In genomic region chr10:48466611-48467240, GRCh38 we compare ENCODE assay signal across 17 cellular contexts.
DNase-seq lines count a peak whose midpoint lies in the region; ATAC-seq and TF ChIP-seq lines count a peak whose summit lies in the region.
"Had no signal": no experiment of that assay in that cellular context is flagged by ENCODE, and none has a peak within 500 bp of the region (broad histone marks: within the 10 kb centered on the region; RNA-seq: fewer than 3 reads in every experiment).

No MANE protein-coding gene starts in this region.

- TF ChIP-seq EP300 in tibial nerve (IDR thresholded peaks at IDR 0.05): no peak

- peak; percentile 40 for DNase-seq in D341Med (ENCODE audit: low spot score)
- DNase-seq in endodermal cell: peak; percentile 69
- peak; percentile 11 to 34 for DNase-seq in mesothelial cell of epicardium (ENCODE audit: low spot score in 2 of 2, unreplicated experiment in 2 of 2)
- DNase-seq in C1 segment of cervical spinal cord (lab: John Stamatoyannopoulos, UW): no peak
- no peak for DNase-seq in tibial nerve (ENCODE audit: low spot score in 2 of 2)
- DNase-seq: CD8-positive, alpha-beta memory T cell; foreskin fibroblast; NCI-H1092; NCI-H524; SHP77 treated with DMSO at 0.1 percent for 48 hours; stimulated activated CD4-positive, alpha-beta T cell treated with anti-CD3 and anti-CD28 coated beads, Interleukin-1b, Interleukin-23, amount 100 ng/mL, for 48 hours had no signal

- H3K9me3 Mint-ChIP-seq in endodermal cell (no peaks in the 10 kb centered on the region), mesothelial cell of epicardium (no peaks in the 10 kb centered on the region)
- H3K9me3 Mint-ChIP-seq: CD8-positive, alpha-beta memory T cell; central memory CD8-positive, alpha-beta T cell; stimulated activated naive CD8-positive, alpha-beta T cell treated with anti-CD3 and anti-CD28 coated beads, Interleukin-15, Interleukin-2, amounts not matched to agents 100 ng/mL and 50 ng/mL, for 24 hours had no signal

- no peak for TF ChIP-seq POLR2A in tibial nerve (IDR thresholded peaks at IDR 0.05)

- H3K27me3 ChIP-seq in endodermal cell (ENCODE audit: control insufficient read depth, insufficient read depth, low read length, poor library complexity, severe bottlenecking) (peaks cover 18% of the 10 kb centered on the region), tibial nerve (peaks cover 0 to 20% of the 10 kb centered on the region in 2 donors)
- H3K27me3 ChIP-seq: pancreas had no signal

- H3K9me3 ChIP-seq in KOPT-K1 (ENCODE audit: insufficient read depth, low read length, poor library complexity, severe bottlenecking) (no peaks in the 10 kb centered on the region), endodermal cell (ENCODE audit: control insufficient read depth, low read length) (no peaks in the 10 kb centered on the region), tibial nerve (no peaks in the 10 kb centered on the region)
- H3K9me3 ChIP-seq: pancreas had no signal

- H3K4me1 Mint-ChIP-seq in endodermal cell (peaks cover 48% of the 10 kb centered on the region), mesothelial cell of epicardium (peaks cover 49% of the 10 kb centered on the region)
- H3K4me1 Mint-ChIP-seq: CD8-positive, alpha-beta memory T cell; central memory CD8-positive, alpha-beta T cell had no signal

- H3K27ac ChIP-seq in KOPT-K1 (ENCODE audit: low read depth, low read length, poor library complexity, severe bottlenecking) (peak overlapping the region; percentile 99), endodermal cell (ENCODE audit: low read depth, low read length) (no peak overlapping the region), tibial nerve (no peak overlapping the region)
- H3K27ac ChIP-seq: pancreas had no signal

- TF ChIP-seq CTCF in endodermal cell (conservative IDR thresholded peaks at IDR 0.05) (no peak), mesothelial cell of epicardium (IDR thresholded peaks at IDR 0.05; ENCODE audit: unreplicated experiment) (no peak), tibial nerve (IDR thresholded peaks at IDR 0.05) (no peak)

- H3K9ac ChIP-seq in endodermal cell (ENCODE audit: extremely low read depth, low read length, poor library complexity, severe bottlenecking): no peak overlapping the region

- H3K4me3 Mint-ChIP-seq in endodermal cell (no peak overlapping the region), mesothelial cell of epicardium (no peak overlapping the region)
- H3K4me3 Mint-ChIP-seq: CD8-positive, alpha-beta memory T cell; central memory CD8-positive, alpha-beta T cell; stimulated activated naive CD8-positive, alpha-beta T cell treated with anti-CD3 and anti-CD28 coated beads, Interleukin-15, Interleukin-2, amounts not matched to agents 100 ng/mL and 50 ng/mL, for 24 hours had no signal

- no peak for ATAC-seq in HG02840 (IDR thresholded peaks at IDR 0.05; ENCODE audit: low FRiP score, unreplicated experiment)
- no peak for ATAC-seq in GM21619 (IDR thresholded peaks at IDR 0.05; ENCODE audit: unreplicated experiment)

- WGBS in endodermal cell (ENCODE audit: insufficient coverage in 1 of 2, insufficient read length in 1 of 2), 2 experiments: 23 to 73% methylated on average over 3 to 43 of the region's 43 CpGs
- WGBS in tibial nerve, 2 donors: 4 to 28% methylated on average over 14 to 41 of the region's 43 CpGs

- H3K27me3 Mint-ChIP-seq in endodermal cell (ENCODE audit: insufficient read depth) (peaks cover 5% of the 10 kb centered on the region), mesothelial cell of epicardium (ENCODE audit: low read depth) (no peaks in the 10 kb centered on the region)
- H3K27me3 Mint-ChIP-seq: central memory CD8-positive, alpha-beta T cell; stimulated activated naive CD8-positive, alpha-beta T cell treated with anti-CD3 and anti-CD28 coated beads, Interleukin-15, Interleukin-2, amounts not matched to agents 100 ng/mL and 50 ng/mL, for 24 hours had no signal

- H3K36me3 Mint-ChIP-seq in endodermal cell (ENCODE audit: low read depth): no peaks in the 10 kb centered on the region
- no peaks in the 10 kb centered on the region for H3K36me3 Mint-ChIP-seq in mesothelial cell of epicardium
- H3K36me3 Mint-ChIP-seq: CD8-positive, alpha-beta memory T cell had no signal

- no peak overlapping the region for H3K4me3 ChIP-seq in endodermal cell (ENCODE audit: low read length)
- no peak overlapping the region for H3K4me3 ChIP-seq in tibial nerve
- H3K4me3 ChIP-seq: pancreas had no signal

- no peaks in the 10 kb centered on the region for H3K36me3 ChIP-seq in KOPT-K1 (ENCODE audit: insufficient read depth, low read length)
- H3K36me3 ChIP-seq in endodermal cell (ENCODE audit: control insufficient read depth, insufficient read depth, low read length): no peaks in the 10 kb centered on the region
- H3K36me3 ChIP-seq in tibial nerve: no peaks in the 10 kb centered on the region
- H3K36me3 ChIP-seq: pancreas had no signal

- H3K4me1 ChIP-seq in endodermal cell (ENCODE audit: control insufficient read depth, insufficient read depth, low read length): peaks cover 32% of the 10 kb centered on the region
- peaks cover 0 to 4% (median 0%) of the 10 kb centered on the region in 4 donors for H3K4me1 ChIP-seq in tibial nerve
- H3K4me1 ChIP-seq: pancreas had no signal

- no peak overlapping the region for H3K27ac Mint-ChIP-seq in endodermal cell
- no peak overlapping the region for H3K27ac Mint-ChIP-seq in mesothelial cell of epicardium
- H3K27ac Mint-ChIP-seq: stimulated activated naive CD8-positive, alpha-beta T cell treated with anti-CD3 and anti-CD28 coated beads, Interleukin-15, Interleukin-2, amounts not matched to agents 100 ng/mL and 50 ng/mL, for 24 hours had no signal

Comparison
In these comparisons a context has a peak if more than half of its experiments do, and no peak if none do; other contexts are left out.
1. DNase-seq: peak in D341Med (single experiment), endodermal cell (single experiment) and mesothelial cell of epicardium (2 of 2); none in C1 segment of cervical spinal cord (0 of 14) and tibial nerve (0 of 2).